ENCODE assay signal across 8 cellular contexts in the genomic region with DNA sequence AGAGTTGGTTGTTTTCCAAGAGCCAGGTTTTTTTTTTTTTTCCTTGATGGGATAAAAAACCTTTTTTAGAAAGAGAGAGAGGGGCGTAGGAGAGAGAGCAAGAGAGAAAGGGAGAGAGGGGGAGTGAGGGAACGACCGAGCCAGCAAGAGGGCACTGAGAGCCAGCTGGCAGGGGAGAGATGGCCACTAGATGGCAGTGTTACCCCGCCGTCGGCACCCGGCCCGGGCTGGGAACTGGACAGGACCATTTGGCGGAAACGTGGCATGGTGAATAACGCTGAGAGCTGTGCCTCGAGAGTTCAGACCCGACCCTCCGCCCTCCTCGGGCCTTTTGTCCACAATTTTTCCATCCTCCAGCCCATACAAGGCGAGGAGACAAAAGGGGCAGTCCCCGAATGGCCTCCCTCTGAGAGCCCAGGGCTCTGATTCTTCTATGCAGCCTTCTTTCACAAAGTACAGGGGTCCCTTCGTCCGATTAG.
DNase-seq lines count a peak whose midpoint lies in the region; ATAC-seq and TF ChIP-seq lines count a peak whose summit lies in the region.

No MANE protein-coding gene starts in this region.

- no peaks in the 10 kb centered on the region for H4K20me1 ChIP-seq in Loucy (ENCODE audit: insufficient read depth, low read length, poor library complexity, severe bottlenecking)

- H2AFZ ChIP-seq in Loucy (ENCODE audit: low read length): peak overlapping the region; percentile 99

- H3K9ac ChIP-seq in Loucy (ENCODE audit: low read depth, low read length, poor library complexity, severe bottlenecking): peak overlapping the region; percentile 73

- no peak overlapping the region for H3K27ac ChIP-seq in thoracic aorta

- H3K4me1 ChIP-seq in HAP-1 (peaks cover 18% of the 10 kb centered on the region), Loucy (ENCODE audit: insufficient read depth, low read length, poor library complexity, severe bottlenecking) (peaks cover 6% of the 10 kb centered on the region), thoracic aorta (ENCODE audit: control insufficient read depth in 1 of 2, low read depth in 2 of 2) (peaks cover 4 to 9% of the 10 kb centered on the region in 2 donors)

- no peaks in the 10 kb centered on the region for H3F3A ChIP-seq in Loucy (ENCODE audit: low read depth)

- H3K36me3 ChIP-seq in HAP-1 (replicated peaks) (no peaks in the 10 kb centered on the region), Loucy (ENCODE audit: insufficient read depth, low read length) (no peaks in the 10 kb centered on the region), thoracic aorta (no peaks in the 10 kb centered on the region)

- in situ Hi-C loops in HAP-1 (cut with MboI; ENCODE audit: low sequenced_read_pairs): no loop called here

- H3K9me2 ChIP-seq in Loucy (replicated peaks; ENCODE audit: low read depth, low read length): no peaks in the 10 kb centered on the region

- H3K79me2 ChIP-seq in Loucy (ENCODE audit: insufficient read depth, low read length): no peaks in the 10 kb centered on the region

- H3K4me3 ChIP-seq in HAP-1 (no peak overlapping the region), Loucy (ENCODE audit: low read length, poor library complexity, severe bottlenecking) (peak overlapping the region; percentile 74), thoracic aorta (peak overlapping the region; percentile 66)

- TF ChIP-seq CTCF in Loucy (conservative IDR thresholded peaks at IDR 0.05; ENCODE audit: low read length): peak; percentile 91
- TF ChIP-seq CTCF in omental fat pad (IDR thresholded peaks at IDR 0.05): peak in 1 of 3 donors; percentile 39
- TF ChIP-seq CTCF in thoracic aorta (IDR thresholded peaks at IDR 0.05): peak; percentile 88

- H3K9me3 ChIP-seq in HAP-1 (no peaks in the 10 kb centered on the region), Loucy (ENCODE audit: insufficient read depth, low read depth, low read length) (no peaks in the 10 kb centered on the region), thoracic aorta (no peaks in the 10 kb centered on the region)

- H3K27me3 ChIP-seq in HAP-1 (ENCODE audit: low read depth) (no peaks in the 10 kb centered on the region), Loucy (ENCODE audit: insufficient read depth, low read length, poor library complexity, severe bottlenecking) (no peaks in the 10 kb centered on the region), thoracic aorta (replicated peaks; ENCODE audit: insufficient read depth) (no peaks in the 10 kb centered on the region)

- H3K4me2 ChIP-seq in Loucy (ENCODE audit: low read depth, low read length, poor library complexity, severe bottlenecking): peak overlapping the region; percentile 88

- ATAC-seq in omental fat pad (ENCODE audit: low FRiP score) (peak; percentile 98), thoracic aorta (ENCODE audit: insufficient number of reproducible peaks, low FRiP score, low read depth) (peak; percentile 94)

- DNase-seq in GDM1 (lab: John Stamatoyannopoulos, UW) (peak; percentile 61), HAP-1 (ENCODE audit: low spot score in 2 of 2) (peak; percentile 81 to 94), SHP77 treated with DMSO at 0.1 percent for 48 hours (lab: John Stamatoyannopoulos, UW) (peak; percentile 98), globus pallidus (ENCODE audit: low spot score) (peak; percentile 90), omental fat pad (ENCODE audit: low spot score) (peak; percentile 65), thoracic aorta (ENCODE audit: low spot score) (peak; percentile 52)
- peak; percentile 58 to 64 (median 62) for DNase-seq in activated naive CD4-positive, alpha-beta T cell (lab: John Stamatoyannopoulos, UW)
